Comparison of ENCODE assay signal across 9 cellular contexts in genomic region chr22:20021196-20022181, GRCh38. TPM values are rescaled to one million over a fixed set of nuclear protein-coding genes. Genes with fewer than 3 reads are reported as not detected.
DNase-seq lines count a peak whose midpoint lies in the region; ATAC-seq, FAIRE-seq and TF ChIP-seq lines count a peak whose summit lies in the region.
"Had no signal": no experiment of that assay in that cellular context is flagged by ENCODE, and none has a peak within 500 bp of the region (broad histone marks: within the 10 kb centered on the region; RNA-seq: fewer than 3 reads in every experiment).

No MANE protein-coding gene starts in this region.

- ATAC-seq in HepG2 (peak; percentile 66), GM21381 (IDR thresholded peaks at IDR 0.05; ENCODE audit: unreplicated experiment) (no peak)

- CTCF ChIA-PET in HepG2 (lab: Yijun Ruan, JAX; ENCODE audit: low intra/inter-chr PET ratio, low total read pairs), result no interaction called here

- TF ChIP-seq EP300 in HepG2 (IDR thresholded peaks at IDR 0.05; ENCODE audit: low read depth in 2 of 2, low read length in 2 of 2), result no peak
- TF ChIP-seq EP300 in HepG2 (CRISPR knock-in tag; IDR thresholded peaks at IDR 0.05; ENCODE audit: borderline replicate concordance), result no peak

- intact Hi-C loops in HepG2 (cut with micrococcal nuclease; ENCODE audit: unreplicated experiment), result no loop called here

- H3K36me3 Mint-ChIP-seq in stimulated activated naive CD8-positive, alpha-beta T cell treated with anti-CD3 and anti-CD28 coated beads, Interleukin-15, Interleukin-2, amounts not matched to agents 100 ng/mL and 50 ng/mL, for 24 hours (ENCODE audit: low read depth), result peaks cover 4% of the 10 kb centered on the region

- H3K9me3 ChIP-seq in Peyer's patch, result no peaks in the 10 kb centered on the region
- H3K9me3 ChIP-seq in HepG2 (ENCODE audit: low read length), result no peaks in the 10 kb centered on the region

- H3K4me1 Mint-ChIP-seq in stimulated activated naive CD8-positive, alpha-beta T cell treated with anti-CD3 and anti-CD28 coated beads, Interleukin-15, Interleukin-2, amounts not matched to agents 100 ng/mL and 50 ng/mL, for 24 hours (ENCODE audit: low read depth), result peaks cover 39% of the 10 kb centered on the region

- no peaks in the 10 kb centered on the region for H3K36me3 ChIP-seq in Peyer's patch
- 0 out of 5 replicates have a peak, but pooled peaks cover 0 to 1% of the 10 kb centered on the region in 2 experiments for H3K36me3 ChIP-seq in HepG2 (replicated peaks in 1 of 2; ENCODE audit: control insufficient read depth in 1 of 2, insufficient read depth in 2 of 2, low read length in 2 of 2)

- peaks cover 12% of the 10 kb centered on the region for H3K79me2 ChIP-seq in HepG2 (ENCODE audit: insufficient read depth, low read length)

- H3K27me3 Mint-ChIP-seq in stimulated activated naive CD8-positive, alpha-beta T cell treated with anti-CD3 and anti-CD28 coated beads, Interleukin-15, Interleukin-2, amounts not matched to agents 100 ng/mL and 50 ng/mL, for 24 hours, result peaks cover 7% of the 10 kb centered on the region

- H3K27ac Mint-ChIP-seq in stimulated activated naive CD8-positive, alpha-beta T cell treated with anti-CD3 and anti-CD28 coated beads, Interleukin-15, Interleukin-2, amounts not matched to agents 100 ng/mL and 50 ng/mL, for 24 hours, result peak overlapping the region; percentile 75

- H3K4me2 ChIP-seq in HepG2 (ENCODE audit: low read depth, low read length), result peak overlapping the region; percentile 98

- TF ChIP-seq CTCF in Peyer's patch (IDR thresholded peaks at IDR 0.05) (no peak), HepG2 (CRISPR knock-in tag; IDR thresholded peaks at IDR 0.05) (peak; percentile 40; the same call in 1 of the 2 replicates)

- no peak for TF ChIP-seq POLR2A in Peyer's patch (IDR thresholded peaks at IDR 0.05)
- no peak for TF ChIP-seq POLR2A in HepG2 (IDR thresholded peaks at IDR 0.05; ENCODE audit: insufficient read depth in 1 of 2, low read depth in 2 of 2, low read length in 2 of 2)

- TSS peak; percentile 47 for BruUV-seq in HepG2 (replicated peaks; lab: Mats Ljungman, UMichigan)

- no peak for TF ChIP-seq RAD21 in HepG2 (CRISPR knock-in tag; IDR thresholded peaks at IDR 0.05)

- H3K9ac ChIP-seq in HepG2 (ENCODE audit: insufficient read depth, low read depth, low read length), result peak overlapping the region; percentile 77

- 2% methylated on average over 11 of the region's 36 CpGs for WGBS in HepG2 (ENCODE audit: low lambda C conversion rate)

- H3K27ac ChIP-seq in Peyer's patch, result peak overlapping the region; percentile 84 to 91 (median 87)
- H3K27ac ChIP-seq in HepG2 (ENCODE audit: extremely low read length, insufficient read depth, low read length), result peak overlapping the region; percentile 53

- DNase-seq in activated CD8-positive, alpha-beta memory T cell treated with anti-CD3 and anti-CD28 coated beads for 24 hours, result peak; percentile 64
- no peak for DNase-seq in activated CD8-positive, alpha-beta memory T cell treated with anti-CD3 and anti-CD28 coated beads, Interleukin-2, amount 50 U/mL, for 4 hours
- DNase-seq in Peyer's patch, result peak; percentile 19 to 59 (median 59)
- DNase-seq in dedifferentiated amniotic fluid mesenchymal stem cell (ENCODE audit: extremely low spot score), result peak; percentile 28
- DNase-seq in HepG2 (ENCODE audit: low spot score), result peak; percentile 49
- no peak for DNase-seq in HCEC 1CT

- no peaks in the 10 kb centered on the region for H3K27me3 ChIP-seq in Peyer's patch
- H3K27me3 ChIP-seq in HepG2 (ENCODE audit: control insufficient read depth in 1 of 2, insufficient read depth in 2 of 2, low read length in 2 of 2), result peaks cover 0 to 5% of the 10 kb centered on the region in 2 experiments; a peak in 1 of 5 replicates

- H3K4me3 Mint-ChIP-seq in stimulated activated naive CD8-positive, alpha-beta T cell treated with anti-CD3 and anti-CD28 coated beads, Interleukin-15, Interleukin-2, amounts not matched to agents 100 ng/mL and 50 ng/mL, for 24 hours, result peak overlapping the region; percentile 89

- no peaks in the 10 kb centered on the region for H3K9me3 Mint-ChIP-seq in stimulated activated naive CD8-positive, alpha-beta T cell treated with anti-CD3 and anti-CD28 coated beads, Interleukin-15, Interleukin-2, amounts not matched to agents 100 ng/mL and 50 ng/mL, for 24 hours

- H3K4me1 ChIP-seq in Peyer's patch (peaks cover 0 to 26% (median 16%) of the 10 kb centered on the region in 4 donors), HepG2 (ENCODE audit: insufficient read depth, low read length) (peaks cover 44% of the 10 kb centered on the region)

- no peak overlapping the region for H2AFZ ChIP-seq in HepG2 (ENCODE audit: low read length)

- peak overlapping the region; percentile 73 to 99 (median 98) for H3K4me3 ChIP-seq in Peyer's patch
- H3K4me3 ChIP-seq in HepG2 (replicated peaks in 1 of 3; ENCODE audit: insufficient read depth in 1 of 3, low read depth in 2 of 3, low read length in 3 of 3), result peak overlapping the region; percentile 83 to 95 (median 88)

- in situ Hi-C loops in HepG2 (cut with HindIII; ENCODE audit: extremely low pct_ligation_motif_present, low pct_unique_long_range_greater_than_20kb), result no loop called here

- H4K20me1 ChIP-seq in HepG2 (ENCODE audit: insufficient read depth, low read length), result no peaks in the 10 kb centered on the region

- FAIRE-seq in HepG2 (lab: Jason Lieb, UNC), result no peak
- FAIRE-seq: islet of Langerhans had no signal

- POLR2A ChIA-PET in HepG2 (lab: Yijun Ruan, JAX), result interaction anchor here (0.6 to 2.1 kb wide), 6 partner anchors 8 to 63 kb away, joined by 3 to 4 read pairs (median 3); no protein-coding TSS in a partner anchor

RNA-seq across cellular contexts. Expression of gene TANGO2, which starts 0.6 kb away (rescaled TPM):
- total RNA-seq in Peyer's patch, result 10 to 100 TPM; 27.2 to 45.4 (median 41.0) TPM
- 12.1 and 12.9 TPM in 2 replicates for total RNA-seq in HepG2 (2016; rRNA removed; fragmentation: Illumina TruSeq; extraction: Trizol)
- total RNA-seq in HepG2 (2016; cell fraction: cytosol; rRNA removed; fragmentation: Illumina TruSeq; extraction: Trizol; ENCODE audit: low read depth), result 7.0 and 7.5 TPM in 2 replicates
- 11.8 and 12.2 TPM in 2 replicates for total RNA-seq in HepG2 (2016; cell fraction: insoluble cytoplasmic fraction; rRNA removed; fragmentation: Illumina TruSeq; extraction: Trizol)
- 17.5 and 20.9 TPM in 2 replicates for total RNA-seq in HepG2 (2016; cell fraction: membrane; rRNA removed; fragmentation: Illumina TruSeq; extraction: Trizol)
- 7.2 and 10.6 TPM in 2 replicates for total RNA-seq in HepG2 (2016; cell fraction: nucleus; rRNA removed; fragmentation: Illumina TruSeq; extraction: Trizol)
- polyA plus RNA-seq in HepG2 (2011; rRNA removed), result 14.8 and 20.8 TPM in 2 replicates
- polyA plus RNA-seq in HepG2 (2011; cell fraction: cytosol; rRNA removed), result 17.4 and 18.3 TPM in 2 replicates
- polyA plus RNA-seq in HepG2 (2011; cell fraction: nucleus; rRNA removed), result 24.2 and 25.5 TPM in 2 replicates
- polyA plus RNA-seq in HepG2 (2012), result 5.0 and 9.6 TPM in 2 replicates
- polyA plus RNA-seq in HepG2 (2016; cell fraction: cytosol; fragmentation: Illumina TruSeq; extraction: Trizol; ENCODE audit: low read depth), result 8.1 TPM in 2 replicates
- polyA plus RNA-seq in HepG2 (2016; cell fraction: insoluble cytoplasmic fraction; fragmentation: Illumina TruSeq; extraction: Trizol; ENCODE audit: low read depth), result 10.1 and 14.2 TPM in 2 replicates
- polyA plus RNA-seq in HepG2 (2016; cell fraction: membrane; fragmentation: Illumina TruSeq; extraction: Trizol; ENCODE audit: low read depth), result 14.1 and 15.1 TPM in 2 replicates
- polyA plus RNA-seq in HepG2 (2016; cell fraction: nucleus; fragmentation: Illumina TruSeq; extraction: Trizol; ENCODE audit: insufficient read depth, low read depth), result 17.4 and 18.4 TPM in 2 replicates
- 34.8 and 39.9 TPM in 2 replicates for polyA minus RNA-seq in HepG2 (2011; rRNA and poly(A)+ RNA removed; ENCODE audit: low replicate concordance)
- polyA minus RNA-seq in HepG2 (2011; cell fraction: cytosol; rRNA and poly(A)+ RNA removed), result 9.8 and 10.9 TPM in 2 replicates
- polyA minus RNA-seq in HepG2 (2011; cell fraction: nucleus; rRNA and poly(A)+ RNA removed), result 8.9 and 9.0 TPM in 2 replicates

RNA-seq across cellular contexts. Expression of gene ARVCF, which starts 4.9 kb away (rescaled TPM):
- total RNA-seq in Peyer's patch, result 10 to 100 TPM; 10.7 to 21.2 (median 18.4) TPM
- total RNA-seq in HepG2 (2016; rRNA removed; fragmentation: Illumina TruSeq; extraction: Trizol), result 10.4 and 17.7 TPM in 2 replicates
- 3.9 and 4.0 TPM in 2 replicates for total RNA-seq in HepG2 (2016; cell fraction: cytosol; rRNA removed; fragmentation: Illumina TruSeq; extraction: Trizol; ENCODE audit: low read depth)
- total RNA-seq in HepG2 (2016; cell fraction: insoluble cytoplasmic fraction; rRNA removed; fragmentation: Illumina TruSeq; extraction: Trizol), result 8.1 and 18.0 TPM in 2 replicates
- total RNA-seq in HepG2 (2016; cell fraction: membrane; rRNA removed; fragmentation: Illumina TruSeq; extraction: Trizol), result 3.8 and 4.0 TPM in 2 replicates
- total RNA-seq in HepG2 (2016; cell fraction: nucleus; rRNA removed; fragmentation: Illumina TruSeq; extraction: Trizol), result 20.2 and 20.4 TPM in 2 replicates
- polyA plus RNA-seq in HepG2 (2011; rRNA removed), result 16.4 and 23.8 TPM in 2 replicates
- 8.4 and 13.1 TPM in 2 replicates for polyA plus RNA-seq in HepG2 (2011; cell fraction: cytosol; rRNA removed)
- 152 and 182 TPM in 2 replicates for polyA plus RNA-seq in HepG2 (2011; cell fraction: nucleus; rRNA removed)
- polyA plus RNA-seq in HepG2 (2012), result 11.1 and 12.4 TPM in 2 replicates
- 0.99 and 1.4 TPM in 2 replicates for polyA plus RNA-seq in HepG2 (2016; cell fraction: cytosol; fragmentation: Illumina TruSeq; extraction: Trizol; ENCODE audit: low read depth)
- polyA plus RNA-seq in HepG2 (2016; cell fraction: insoluble cytoplasmic fraction; fragmentation: Illumina TruSeq; extraction: Trizol; ENCODE audit: low read depth), result 8.5 and 10.9 TPM in 2 replicates
- polyA plus RNA-seq in HepG2 (2016; cell fraction: membrane; fragmentation: Illumina TruSeq; extraction: Trizol; ENCODE audit: low read depth), result 2.0 and 2.3 TPM in 2 replicates
- polyA plus RNA-seq in HepG2 (2016; cell fraction: nucleus; fragmentation: Illumina TruSeq; extraction: Trizol; ENCODE audit: insufficient read depth, low read depth), result 42.2 and 48.6 TPM in 2 replicates
- 1.2 and 26.6 TPM in 2 replicates for polyA minus RNA-seq in HepG2 (2011; rRNA and poly(A)+ RNA removed; ENCODE audit: low replicate concordance)
- 9.2 and 12.0 TPM in 2 replicates for polyA minus RNA-seq in HepG2 (2011; cell fraction: cytosol; rRNA and poly(A)+ RNA removed)
- polyA minus RNA-seq in HepG2 (2011; cell fraction: nucleus; rRNA and poly(A)+ RNA removed), result 28.6 and 29.7 TPM in 2 replicates

RNA-seq across cellular contexts. Expression of gene DGCR8, which starts 58.6 kb away (rescaled TPM):
- total RNA-seq in Peyer's patch (100 to 1,000 TPM in 1 of 4 donors, 10 to 100 TPM in 3; 40.6 to 138 (median 64.9) TPM), HepG2 (2016; rRNA removed; fragmentation: Illumina TruSeq; extraction: Trizol) (14.8 and 23.2 TPM in 2 replicates)
- 6.6 and 9.7 TPM in 2 replicates for total RNA-seq in HepG2 (2016; cell fraction: cytosol; rRNA removed; fragmentation: Illumina TruSeq; extraction: Trizol; ENCODE audit: low read depth)
- 12.0 and 23.2 TPM in 2 replicates for total RNA-seq in HepG2 (2016; cell fraction: insoluble cytoplasmic fraction; rRNA removed; fragmentation: Illumina TruSeq; extraction: Trizol)
- total RNA-seq in HepG2 (2016; cell fraction: membrane; rRNA removed; fragmentation: Illumina TruSeq; extraction: Trizol), result 9.0 and 9.2 TPM in 2 replicates
- total RNA-seq in HepG2 (2016; cell fraction: nucleus; rRNA removed; fragmentation: Illumina TruSeq; extraction: Trizol), result 31.9 and 36.2 TPM in 2 replicates
- polyA plus RNA-seq in HepG2 (2011; rRNA removed), result 10.2 and 14.6 TPM in 2 replicates
- 5.7 and 6.4 TPM in 2 replicates for polyA plus RNA-seq in HepG2 (2011; cell fraction: cytosol; rRNA removed)
- polyA plus RNA-seq in HepG2 (2011; cell fraction: nucleus; rRNA removed), result 78.1 and 81.2 TPM in 2 replicates
- 11.5 and 13.9 TPM in 2 replicates for polyA plus RNA-seq in HepG2 (2012)
- 2.2 and 2.4 TPM in 2 replicates for polyA plus RNA-seq in HepG2 (2016; cell fraction: cytosol; fragmentation: Illumina TruSeq; extraction: Trizol; ENCODE audit: low read depth)
- 11.4 and 14.1 TPM in 2 replicates for polyA plus RNA-seq in HepG2 (2016; cell fraction: insoluble cytoplasmic fraction; fragmentation: Illumina TruSeq; extraction: Trizol; ENCODE audit: low read depth)
- polyA plus RNA-seq in HepG2 (2016; cell fraction: membrane; fragmentation: Illumina TruSeq; extraction: Trizol; ENCODE audit: low read depth), result 4.9 TPM in 2 replicates
- polyA plus RNA-seq in HepG2 (2016; cell fraction: nucleus; fragmentation: Illumina TruSeq; extraction: Trizol; ENCODE audit: insufficient read depth, low read depth), result 67.7 and 78.1 TPM in 2 replicates
- polyA minus RNA-seq in HepG2 (2011; rRNA and poly(A)+ RNA removed; ENCODE audit: low replicate concordance), result 25.9 and 28.5 TPM in 2 replicates
- polyA minus RNA-seq in HepG2 (2011; cell fraction: cytosol; rRNA and poly(A)+ RNA removed), result 4.4 and 5.3 TPM in 2 replicates
- 31.7 and 34.0 TPM in 2 replicates for polyA minus RNA-seq in HepG2 (2011; cell fraction: nucleus; rRNA and poly(A)+ RNA removed)

Comparison
In these comparisons a context has a peak if more than half of its experiments do, and no peak if none do; other contexts are left out.
1. DNase-seq: peak in activated CD8-positive, alpha-beta memory T cell treated with anti-CD3 and anti-CD28 coated beads for 24 hours (single experiment), Peyer's patch (3 of 3), dedifferentiated amniotic fluid mesenchymal stem cell (single experiment) and HepG2 (single experiment); none in activated CD8-positive, alpha-beta memory T cell treated with anti-CD3 and anti-CD28 coated beads, Interleukin-2, amount 50 U/mL, for 4 hours (single experiment) and HCEC 1CT (single experiment).